In genomic region chr13:89852570-89852969, GRCh38 we compare ENCODE assay signal across 25 cellular contexts.
DNase-seq lines count a peak whose midpoint lies in the region; ATAC-seq, FAIRE-seq and TF ChIP-seq lines count a peak whose summit lies in the region.
"Had no signal": no experiment of that assay in that cellular context is flagged by ENCODE, and none has a peak within 500 bp of the region (broad histone marks: within the 10 kb centered on the region; RNA-seq: fewer than 3 reads in every experiment).

No MANE protein-coding gene starts in this region.

- TF ChIP-seq POLR2A in GM12878 (IDR thresholded peaks at IDR 0.05; ENCODE audit: low read depth, low read length): no peak

- no peak for TF ChIP-seq EP300 in GM12878 (IDR thresholded peaks at IDR 0.05; ENCODE audit: borderline replicate concordance in 1 of 2, control insufficient read depth in 1 of 2, low read depth in 2 of 2, low read length in 2 of 2)

- no peaks in the 10 kb centered on the region for H3K27me3 Mint-ChIP-seq in activated CD8-positive, alpha-beta T cell treated with anti-CD3 and anti-CD28 coated beads, Interleukin-2, amount 10 ng/mL, durations not matched to agents 7 days and 5 days (ENCODE audit: low read depth)
- H3K27me3 Mint-ChIP-seq: B cell had no signal

- TF ChIP-seq CTCF in GM12878 (IDR thresholded peaks at IDR 0.05 in 2 of 3, conservative IDR thresholded peaks at IDR 0.05 in 1 of 3; ENCODE audit: control insufficient read depth in 2 of 3, extremely low read depth in 1 of 3, insufficient read depth in 1 of 3, low read depth in 3 of 3, low read length in 3 of 3): no peak

- H3K27me3 ChIP-seq in GM12878 (replicated peaks in 1 of 2; ENCODE audit: control insufficient read depth in 2 of 2, insufficient read depth in 2 of 2, low read length in 1 of 2): no peaks in the 10 kb centered on the region
- H3K27me3 ChIP-seq in effector memory CD4-positive, alpha-beta T cell (replicated peaks; ENCODE audit: control insufficient read depth, insufficient read depth, low read length, poor library complexity, severe bottlenecking): no peaks in the 10 kb centered on the region
- H3K27me3 ChIP-seq: MG63, Peyer's patch, SJCRH30 had no signal

- BruUV-seq in GM12878 (replicated peaks; lab: Mats Ljungman, UMichigan): no TSS peak

- H2AFZ ChIP-seq in GM12878 (ENCODE audit: control insufficient read depth, low read depth, low read length): no peak overlapping the region
- H2AFZ ChIP-seq: GM23338 had no signal

- ATAC-seq in GM18498 (IDR thresholded peaks at IDR 0.05; ENCODE audit: unreplicated experiment): peak; percentile 55
- peak; percentile 62 for ATAC-seq in GM21786 (IDR thresholded peaks at IDR 0.05; ENCODE audit: unreplicated experiment)
- peak; percentile 75 for ATAC-seq in HG03342 (IDR thresholded peaks at IDR 0.05; ENCODE audit: unreplicated experiment)
- ATAC-seq in GM12878: peak; percentile 98
- no peak for ATAC-seq in activated CD8-positive, alpha-beta T cell treated with anti-CD3 and anti-CD28 coated beads, Interleukin-2, amount 10 ng/mL, durations not matched to agents 7 days and 5 days
- no peak for ATAC-seq in HG02571 (IDR thresholded peaks at IDR 0.05; ENCODE audit: unreplicated experiment)
- ATAC-seq: A549, GM23338 had no signal

- CTCF ChIA-PET in GM12878 (lab: Yijun Ruan, JAX): no interaction called here
- CTCF ChIA-PET in activated CD8-positive, alpha-beta T cell treated with anti-CD3 and anti-CD28 coated beads, Interleukin-2, amount 10 ng/mL, durations not matched to agents 7 days and 5 days (lab: Charles Lee): no interaction called here

- in situ Hi-C loops in GM12878 (cut with MboI): no loop called here

- H3K36me3 ChIP-seq in GM12878 (ENCODE audit: control insufficient read depth in 2 of 2, insufficient read depth in 2 of 2, low read length in 1 of 2): no peaks in the 10 kb centered on the region
- no peaks in the 10 kb centered on the region for H3K36me3 ChIP-seq in effector memory CD4-positive, alpha-beta T cell (ENCODE audit: control insufficient read depth, insufficient read depth, low read length)
- H3K36me3 ChIP-seq: HAP-1, MG63, Peyer's patch, SJCRH30 had no signal

- H3K36me3 Mint-ChIP-seq in activated CD8-positive, alpha-beta T cell treated with anti-CD3 and anti-CD28 coated beads, Interleukin-2, amount 10 ng/mL, durations not matched to agents 7 days and 5 days (ENCODE audit: low read depth): no peaks in the 10 kb centered on the region

- H3K4me3 Mint-ChIP-seq in activated CD8-positive, alpha-beta T cell treated with anti-CD3 and anti-CD28 coated beads, Interleukin-2, amount 10 ng/mL, durations not matched to agents 7 days and 5 days: no peak overlapping the region
- H3K4me3 Mint-ChIP-seq: B cell, GM23338 had no signal

- no peak overlapping the region for H3K4me2 ChIP-seq in GM12878 (ENCODE audit: control insufficient read depth, insufficient read depth)
- H3K4me2 ChIP-seq: A549, GM23338 had no signal

- no peak for DNase-seq in GM12878 (ENCODE audit: low read depth, low spot score)
- DNase-seq in effector memory CD4-positive, alpha-beta T cell: no peak
- no peak for DNase-seq in activated CD8-positive, alpha-beta T cell treated with anti-CD3 and anti-CD28 coated beads, Interleukin-2, amount 10 ng/mL, durations not matched to agents 7 days and 5 days
- no peak for DNase-seq in NCI-H1092 treated with DMSO at 0.1 percent for 48 hours (lab: John Stamatoyannopoulos, UW)
- DNase-seq: GDM1, MG63, NCI-H1048, NCI-H1436, NCI-H1930, NCI-H2227 treated with DMSO at 0.1 percent for 48 hours, NCI-H510A, Peyer's patch, SJCRH30, T-helper 1 cell, T-helper 9 cell had no signal

- intact Hi-C loops in GM12878 (cut with micrococcal nuclease; ENCODE audit: unreplicated experiment): no loop called here

- H3K27ac Mint-ChIP-seq in activated CD8-positive, alpha-beta T cell treated with anti-CD3 and anti-CD28 coated beads, Interleukin-2, amount 10 ng/mL, durations not matched to agents 7 days and 5 days: no peak overlapping the region
- H3K27ac Mint-ChIP-seq: B cell, GM23338 had no signal

- FAIRE-seq in GM12878 (lab: Jason Lieb, UNC): no peak
- FAIRE-seq: A549, D721Med, GM19239 had no signal

- H3K4me1 ChIP-seq in GM12878 (ENCODE audit: control insufficient read depth, insufficient read depth, low read length): no peaks in the 10 kb centered on the region
- H3K4me1 ChIP-seq in effector memory CD4-positive, alpha-beta T cell (ENCODE audit: control insufficient read depth, insufficient read depth, low read length, poor library complexity, severe bottlenecking): no peaks in the 10 kb centered on the region
- H3K4me1 ChIP-seq: A549, HAP-1, Peyer's patch, SJCRH30 had no signal

- no peaks in the 10 kb centered on the region for H3K4me1 Mint-ChIP-seq in activated CD8-positive, alpha-beta T cell treated with anti-CD3 and anti-CD28 coated beads, Interleukin-2, amount 10 ng/mL, durations not matched to agents 7 days and 5 days (ENCODE audit: low read depth)
- H3K4me1 Mint-ChIP-seq: B cell, GM23338 had no signal

- H3K9me3 Mint-ChIP-seq in activated CD8-positive, alpha-beta T cell treated with anti-CD3 and anti-CD28 coated beads, Interleukin-2, amount 10 ng/mL, durations not matched to agents 7 days and 5 days (ENCODE audit: insufficient read depth): peaks cover 25% of the 10 kb centered on the region
- H3K9me3 Mint-ChIP-seq: GM23338 had no signal

- no peaks in the 10 kb centered on the region for H4K20me1 ChIP-seq in GM12878 (ENCODE audit: control insufficient read depth, insufficient read depth)

- no peak overlapping the region for H3K27ac ChIP-seq in GM12878 (ENCODE audit: control insufficient read depth, insufficient read depth)
- no peak overlapping the region for H3K27ac ChIP-seq in effector memory CD4-positive, alpha-beta T cell (ENCODE audit: insufficient read depth, low read length, poor library complexity, severe bottlenecking)
- H3K27ac ChIP-seq: A549, Peyer's patch, SJCRH30 had no signal

- POLR2A ChIA-PET in GM12878 (lab: Charles Lee): no interaction called here
- POLR2A ChIA-PET in activated CD8-positive, alpha-beta T cell treated with anti-CD3 and anti-CD28 coated beads, Interleukin-2, amount 10 ng/mL, durations not matched to agents 7 days and 5 days (lab: Charles Lee): no interaction called here

- no peak for TF ChIP-seq RAD21 in GM12878 (IDR thresholded peaks at IDR 0.05; ENCODE audit: insufficient read depth, low read depth, low read length)

- RAD21 ChIA-PET in GM12878 (lab: Charles Lee; ENCODE audit: unreplicated experiment): no interaction called here

- H3K9ac ChIP-seq in GM12878 (ENCODE audit: control insufficient read depth, insufficient read depth, low read length): no peak overlapping the region

- no peaks in the 10 kb centered on the region for H3K9me3 ChIP-seq in GM12878 (replicated peaks; ENCODE audit: control insufficient read depth, insufficient read depth, low read length)
- no peaks in the 10 kb centered on the region for H3K9me3 ChIP-seq in effector memory CD4-positive, alpha-beta T cell (ENCODE audit: control insufficient read depth, low read length)
- H3K9me3 ChIP-seq: A549, HAP-1, MG63, Peyer's patch, SJCRH30 had no signal

- no peak overlapping the region for H3K4me3 ChIP-seq in GM12878
- no peak overlapping the region for H3K4me3 ChIP-seq in effector memory CD4-positive, alpha-beta T cell (ENCODE audit: insufficient read depth, low read depth, low read length, poor library complexity, severe bottlenecking)
- H3K4me3 ChIP-seq: A549, GM23338, HAP-1, MG63, Peyer's patch, SJCRH30 had no signal

- no peaks in the 10 kb centered on the region for H3K79me2 ChIP-seq in GM12878 (ENCODE audit: control insufficient read depth, insufficient read depth, low read length)

- SMC1A ChIA-PET in GM12878 (lab: Charles Lee; ENCODE audit: uncharacterized antibody, unreplicated experiment): no interaction called here

TF ChIP-seq in GM12878, 131 proteins besides CTCF, POLR2A, EP300 and RAD21:
- TF ChIP-seq NR2F1 (conservative IDR thresholded peaks at IDR 0.05) (peak; percentile 68), CBX5 (IDR thresholded peaks at IDR 0.05; ENCODE audit: low read depth) (no peak), ATF7 (IDR thresholded peaks at IDR 0.05; ENCODE audit: low read depth) (0 out of 2 replicates have a peak, but pooled peaks have one; percentile 38), KDM1A (IDR thresholded peaks at IDR 0.05; ENCODE audit: borderline replicate concordance) (no peak), BHLHE40 (IDR thresholded peaks at IDR 0.05; ENCODE audit: borderline replicate concordance in 1 of 2, low read depth in 2 of 2, low read length in 1 of 2) (0 out of 4 replicates have a peak, but pooled peaks of 1 of the 2 experiments have one; percentile 10), ZBTB33 (IDR thresholded peaks at IDR 0.05) (no peak)
- TF ChIP-seq, protein P1, sequence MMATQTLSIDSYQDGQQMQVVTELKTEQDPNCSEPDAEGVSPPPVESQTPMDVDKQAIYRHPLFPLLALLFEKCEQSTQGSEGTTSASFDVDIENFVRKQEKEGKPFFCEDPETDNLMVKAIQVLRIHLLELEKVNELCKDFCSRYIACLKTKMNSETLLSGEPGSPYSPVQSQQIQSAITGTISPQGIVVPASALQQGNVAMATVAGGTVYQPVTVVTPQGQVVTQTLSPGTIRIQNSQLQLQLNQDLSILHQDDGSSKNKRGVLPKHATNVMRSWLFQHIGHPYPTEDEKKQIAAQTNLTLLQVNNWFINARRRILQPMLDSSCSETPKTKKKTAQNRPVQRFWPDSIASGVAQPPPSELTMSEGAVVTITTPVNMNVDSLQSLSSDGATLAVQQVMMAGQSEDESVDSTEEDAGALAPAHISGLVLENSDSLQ (IDR thresholded peaks at IDR 0.05): no peak
TF ChIP-seq in GM12878: peak in this region for 3.

Comparison
In these comparisons a context has a peak if more than half of its experiments do, and no peak if none do; other contexts are left out.
1. ATAC-seq: peak in GM18498 (single experiment), GM21786 (single experiment), HG03342 (single experiment) and GM12878 (single experiment); none in activated CD8-positive, alpha-beta T cell treated with anti-CD3 and anti-CD28 coated beads, Interleukin-2, amount 10 ng/mL, durations not matched to agents 7 days and 5 days (single experiment) and HG02571 (single experiment).